ENCODE assay signal across 14 cellular contexts in genomic region chr19:1819211-1819975, GRCh38. TPM values are rescaled to one million over a fixed set of nuclear protein-coding genes. Genes with fewer than 3 reads are reported as not detected.
DNase-seq lines count a peak whose midpoint lies in the region; TF ChIP-seq lines count a peak whose summit lies in the region.
"Had no signal": no experiment of that assay in that cellular context is flagged by ENCODE, and none has a peak within 500 bp of the region (broad histone marks: within the 10 kb centered on the region; RNA-seq: fewer than 3 reads in every experiment).

No MANE protein-coding gene starts in this region.

- no peaks in the 10 kb centered on the region for H3K27me3 ChIP-seq in GM06990 (replicated peaks; ENCODE audit: control insufficient read depth, insufficient read depth, low read length)
- H3K27me3 ChIP-seq in endodermal cell (ENCODE audit: control insufficient read depth, insufficient read depth, low read length, poor library complexity, severe bottlenecking) = no peaks in the 10 kb centered on the region

- H3K9me3 Mint-ChIP-seq in endodermal cell (no peaks in the 10 kb centered on the region), MCF 10A (ENCODE audit: unreplicated experiment) (no peaks in the 10 kb centered on the region)
- H3K9me3 Mint-ChIP-seq: CD4-positive, alpha-beta T cell; H9 had no signal

- no peak overlapping the region for H3K4me3 ChIP-seq in GM06990 (replicated peaks; ENCODE audit: low read depth, low read length)
- no peak overlapping the region for H3K4me3 ChIP-seq in endodermal cell (ENCODE audit: low read length)
- H3K4me3 ChIP-seq: A549 had no signal

- H3K27ac Mint-ChIP-seq in endodermal cell (no peak overlapping the region), MCF 10A (ENCODE audit: low read depth, unreplicated experiment) (no peak overlapping the region)
- H3K27ac Mint-ChIP-seq: CD4-positive, alpha-beta T cell had no signal

- 90 to 92% methylated on average over 23 to 35 of the region's 35 CpGs for WGBS in endodermal cell (ENCODE audit: insufficient coverage in 1 of 2, insufficient read length in 1 of 2), 2 experiments

- TF ChIP-seq CTCF in GM06990 (IDR thresholded peaks at IDR 0.05; ENCODE audit: insufficient read depth, low read length, poor library complexity, severe bottlenecking) (no peak), endodermal cell (conservative IDR thresholded peaks at IDR 0.05) (no peak), MCF 10A (IDR thresholded peaks at IDR 0.05; ENCODE audit: unreplicated experiment) (no peak)

- no peaks in the 10 kb centered on the region for H3K9me3 ChIP-seq in endodermal cell (ENCODE audit: control insufficient read depth, low read length)
- H3K9me3 ChIP-seq: A549, Caco-2 had no signal

- peaks cover 28% of the 10 kb centered on the region for H3K36me3 Mint-ChIP-seq in endodermal cell (ENCODE audit: low read depth)
- peaks cover 50% of the 10 kb centered on the region for H3K36me3 Mint-ChIP-seq in MCF 10A (ENCODE audit: insufficient read depth, unreplicated experiment)

- peak overlapping the region; percentile 49 for H3K27ac ChIP-seq in endodermal cell (ENCODE audit: low read depth, low read length)
- H3K27ac ChIP-seq: 22Rv1, A549, C4-2B had no signal

- H3K9ac ChIP-seq in endodermal cell (ENCODE audit: extremely low read depth, low read length, poor library complexity, severe bottlenecking) = no peak overlapping the region

- H3K4me1 ChIP-seq in endodermal cell (ENCODE audit: control insufficient read depth, insufficient read depth, low read length) = peaks cover 5% of the 10 kb centered on the region
- H3K4me1 ChIP-seq: A549, Caco-2 had no signal

- peaks cover 43% of the 10 kb centered on the region for H3K36me3 ChIP-seq in GM06990 (ENCODE audit: control insufficient read depth, insufficient read depth, low read length)
- H3K36me3 ChIP-seq in endodermal cell (ENCODE audit: control insufficient read depth, insufficient read depth, low read length) = peaks cover 27% of the 10 kb centered on the region

- H3K4me3 Mint-ChIP-seq in endodermal cell = no peak overlapping the region
- no peak overlapping the region for H3K4me3 Mint-ChIP-seq in MCF 10A (ENCODE audit: unreplicated experiment)
- H3K4me3 Mint-ChIP-seq: CD4-positive, alpha-beta T cell; H9 had no signal

- POLR2A ChIA-PET in MCF 10A (lab: Yijun Ruan, JAX) = interaction anchor here (1.4 kb wide), 1 partner anchor 46 kb away, joined by 3 read pairs; no protein-coding TSS in a partner anchor

- BruUV-seq in MCF 10A (replicated peaks; lab: Mats Ljungman, UMichigan) = no TSS peak

- H3K27me3 Mint-ChIP-seq in endodermal cell (ENCODE audit: insufficient read depth) (no peaks in the 10 kb centered on the region), MCF 10A (ENCODE audit: insufficient read depth, unreplicated experiment) (no peaks in the 10 kb centered on the region)
- H3K27me3 Mint-ChIP-seq: CD4-positive, alpha-beta T cell had no signal

- DNase-seq in NCI-H2227 (lab: John Stamatoyannopoulos, UW; ENCODE audit: unreplicated experiment) (peak; percentile 22), NCI-H2227 treated with DMSO at 0.1 percent for 48 hours (lab: John Stamatoyannopoulos, UW) (no peak), GM06990 (ENCODE audit: extremely low read depth, insufficient read length) (peak; percentile 5), endodermal cell (no peak), retina (peak; percentile 83), MCF 10A (ENCODE audit: unreplicated experiment) (no peak), OCI-M1 (lab: John Stamatoyannopoulos, UW) (no peak)
- DNase-seq: AML-193; Caco-2; CD4-positive, alpha-beta T cell; H9 had no signal

- CTCF ChIA-PET in MCF 10A (lab: Yijun Ruan, JAX) = interaction anchor here (0.5 to 3.8 kb wide), 5 partner anchors 19 to 273 kb away, joined by 3 to 16 read pairs (median 3); no protein-coding TSS in a partner anchor

- no peaks in the 10 kb centered on the region for H3K4me1 Mint-ChIP-seq in endodermal cell
- H3K4me1 Mint-ChIP-seq in MCF 10A (ENCODE audit: insufficient read depth, unreplicated experiment) = no peaks in the 10 kb centered on the region
- H3K4me1 Mint-ChIP-seq: H9 had no signal

- intact Hi-C loops in MCF 10A (cut with micrococcal nuclease) = no loop called here

RNA-seq across cellular contexts. Expression of gene ATP8B3, which starts 7.3 kb away (rescaled TPM):
- total RNA-seq in endodermal cell (1 to 10 TPM; 2.3 to 3.4 TPM), MCF 10A (2022) (5.6 and 9.3 TPM in 2 replicates)
- polyA plus RNA-seq in endodermal cell (2013, experiment 1 of 2) = 3.7 TPM
- polyA plus RNA-seq in endodermal cell (2013, experiment 2 of 2) = 3.3 TPM

RNA-seq across cellular contexts. Expression of gene REXO1, which starts 28.9 kb away (rescaled TPM):
- total RNA-seq in endodermal cell (10 to 100 TPM; 51.6 to 56.4 TPM), MCF 10A (2022) (28.7 and 36.4 TPM in 2 replicates)
- 26.5 TPM for polyA plus RNA-seq in endodermal cell (2013, experiment 1 of 2)
- 26.7 TPM for polyA plus RNA-seq in endodermal cell (2013, experiment 2 of 2)

RNA-seq across cellular contexts. Expression of gene KLF16, which starts 44.0 kb away (rescaled TPM):
- 10 to 100 TPM; 39.0 to 42.9 TPM for total RNA-seq in endodermal cell
- polyA plus RNA-seq in endodermal cell (2013, experiment 1 of 2) = 19.2 TPM
- 17.1 TPM for polyA plus RNA-seq in endodermal cell (2013, experiment 2 of 2)
- 27.0 and 45.5 TPM in 2 replicates for total RNA-seq in MCF 10A (2022)

Comparison
In these comparisons a context has a peak if more than half of its experiments do, and no peak if none do; other contexts are left out.
1. DNase-seq: peak in NCI-H2227 (single experiment), GM06990 (single experiment) and retina (single experiment); none in NCI-H2227 treated with DMSO at 0.1 percent for 48 hours (single experiment), endodermal cell (single experiment), MCF 10A (single experiment) and OCI-M1 (single experiment).